Comparison of ENCODE assay signal across 11 cellular contexts in the genomic region with DNA sequence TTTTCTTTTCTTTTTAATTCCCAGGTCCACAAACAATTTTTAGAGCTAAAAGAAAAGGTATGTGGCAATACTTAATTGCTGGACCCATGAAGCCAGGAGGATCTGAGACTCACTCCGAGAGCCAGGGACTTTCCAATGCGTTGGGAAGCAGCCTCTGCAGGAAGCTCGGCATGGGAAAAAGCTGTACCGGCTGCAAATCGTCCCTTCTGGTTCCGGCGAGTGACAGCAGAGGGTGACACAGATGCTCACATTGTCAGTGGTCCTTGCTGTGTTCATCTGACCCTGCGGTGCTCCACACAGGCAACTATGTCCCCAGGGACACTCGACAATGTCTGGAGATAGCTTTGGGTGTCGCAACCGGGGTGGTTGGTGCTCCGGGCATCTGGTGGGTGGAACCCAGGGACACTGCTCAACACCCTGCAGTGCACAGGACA.
DNase-seq lines count a peak whose midpoint lies in the region; ATAC-seq and TF ChIP-seq lines count a peak whose summit lies in the region.
"Had no signal": no experiment of that assay in that cellular context is flagged by ENCODE, and none has a peak within 500 bp of the region (broad histone marks: within the 10 kb centered on the region; RNA-seq: fewer than 3 reads in every experiment).

No MANE protein-coding gene starts in this region.

- TF ChIP-seq POLR2A in body of pancreas (IDR thresholded peaks at IDR 0.05) (no peak), stomach (IDR thresholded peaks at IDR 0.05) (no peak)

- H4K20me1 ChIP-seq in BLaER1 = no peaks in the 10 kb centered on the region

- no peaks in the 10 kb centered on the region for H3K9me3 ChIP-seq in BLaER1
- H3K9me3 ChIP-seq in body of pancreas = no peaks in the 10 kb centered on the region
- H3K9me3 ChIP-seq in muscle layer of duodenum (ENCODE audit: control insufficient read depth in 1 of 2, low read length in 2 of 2) = no peaks in the 10 kb centered on the region
- H3K9me3 ChIP-seq in stomach = no peaks in the 10 kb centered on the region

- no peak overlapping the region for H3K9ac ChIP-seq in BLaER1

- no peak for TF ChIP-seq EP300 in stomach (IDR thresholded peaks at IDR 0.05)

- H3K4me3 ChIP-seq in BLaER1 (no peak overlapping the region), body of pancreas (no peak overlapping the region), muscle layer of duodenum (ENCODE audit: low read depth in 1 of 2, low read length in 2 of 2) (peak overlapping the region; percentile 14 to 26), stomach (no peak overlapping the region)

- no peaks in the 10 kb centered on the region for H3K27me3 ChIP-seq in BLaER1
- no peaks in the 10 kb centered on the region for H3K27me3 ChIP-seq in body of pancreas
- no peaks in the 10 kb centered on the region for H3K27me3 ChIP-seq in muscle layer of duodenum (ENCODE audit: low read depth, low read length)
- no peaks in the 10 kb centered on the region for H3K27me3 ChIP-seq in stomach

- no peak for TF ChIP-seq CTCF in body of pancreas (IDR thresholded peaks at IDR 0.05)
- TF ChIP-seq CTCF in stomach (IDR thresholded peaks at IDR 0.05) = no peak

- H3K4me2 ChIP-seq in BLaER1 = peak overlapping the region; percentile 39

- peak; percentile 22 for DNase-seq in LHCN-M2 (ENCODE audit: low read depth)
- peak; percentile 16 to 41 (median 24) for DNase-seq in body of pancreas
- no peak for DNase-seq in stimulated activated CD4-positive, alpha-beta T cell treated with anti-CD3 and anti-CD28 coated beads, Interleukin-2, amount 100 ng/mL, for 48 hours
- DNase-seq in stomach = no peak
- DNase-seq: H7; stimulated activated CD4-positive, alpha-beta T cell treated with anti-CD3 and anti-CD28 coated beads, Interleukin-4, amount 100 ng/mL, for 24 hours had no signal

- 22% methylated on average over 11 of the region's 12 CpGs; no CpG with 5 or more reads in 1 of the 2 donors for WGBS in body of pancreas, 2 donors
- WGBS in stomach, 5 donors = 41 to 70% (median 64%) methylated on average over 12 of the region's 12 CpGs

- H3K27ac ChIP-seq in BLaER1 (no peak overlapping the region), body of pancreas (peak overlapping the region in 3 of 4 donors; percentile 34 to 58 (median 40)), muscle layer of duodenum (ENCODE audit: low read length) (no peak overlapping the region), stomach (peak overlapping the region in 2 of 5 donors; percentile 7 to 53)
- H3K27ac ChIP-seq: VCaP had no signal

- H3K4me1 ChIP-seq in BLaER1 = peaks cover 18% of the 10 kb centered on the region
- peaks cover 8% of the 10 kb centered on the region for H3K4me1 ChIP-seq in body of pancreas
- no peaks in the 10 kb centered on the region for H3K4me1 ChIP-seq in muscle layer of duodenum (ENCODE audit: control insufficient read depth in 1 of 2, insufficient read depth in 2 of 2, low read length in 2 of 2)
- peaks cover 0 to 4% (median 0%) of the 10 kb centered on the region in 4 donors for H3K4me1 ChIP-seq in stomach

- H3K36me3 ChIP-seq in BLaER1 = no peaks in the 10 kb centered on the region
- H3K36me3 ChIP-seq in body of pancreas (replicated peaks in 1 of 2; ENCODE audit: insufficient read depth in 1 of 2, low read depth in 2 of 2) = no peaks in the 10 kb centered on the region
- H3K36me3 ChIP-seq in muscle layer of duodenum (ENCODE audit: control insufficient read depth in 1 of 2, insufficient read depth in 2 of 2, low read length in 2 of 2) = no peaks in the 10 kb centered on the region
- H3K36me3 ChIP-seq in stomach = no peaks in the 10 kb centered on the region

- intact Hi-C loops in body of pancreas (cut with DNase I) = no loop called here
- intact Hi-C loops in stomach (cut with DNase I; ENCODE audit: low total_unique reads) = no loop called here

- ATAC-seq in body of pancreas = peak; percentile 73
- ATAC-seq in GM21367 (IDR thresholded peaks at IDR 0.05; ENCODE audit: unreplicated experiment) = no peak
- ATAC-seq in HG03139 (IDR thresholded peaks at IDR 0.05; ENCODE audit: unreplicated experiment) = no peak

Comparison
In these comparisons a context has a peak if more than half of its experiments do, and no peak if none do; other contexts are left out.
1. H3K27ac ChIP-seq: peak in body of pancreas (3 of 4); none in BLaER1 (single experiment) and muscle layer of duodenum (single experiment).
2. H3K4me3 ChIP-seq: peak in muscle layer of duodenum (2 of 2); none in BLaER1 (single experiment), body of pancreas (0 of 2) and stomach (0 of 4).
3. DNase-seq: peak in LHCN-M2 (single experiment) and body of pancreas (4 of 4); none in stimulated activated CD4-positive, alpha-beta T cell treated with anti-CD3 and anti-CD28 coated beads, Interleukin-2, amount 100 ng/mL, for 48 hours (0 of 2) and stomach (single experiment).